Comparison of ENCODE assay signal across 8 cellular contexts in the genomic region with DNA sequence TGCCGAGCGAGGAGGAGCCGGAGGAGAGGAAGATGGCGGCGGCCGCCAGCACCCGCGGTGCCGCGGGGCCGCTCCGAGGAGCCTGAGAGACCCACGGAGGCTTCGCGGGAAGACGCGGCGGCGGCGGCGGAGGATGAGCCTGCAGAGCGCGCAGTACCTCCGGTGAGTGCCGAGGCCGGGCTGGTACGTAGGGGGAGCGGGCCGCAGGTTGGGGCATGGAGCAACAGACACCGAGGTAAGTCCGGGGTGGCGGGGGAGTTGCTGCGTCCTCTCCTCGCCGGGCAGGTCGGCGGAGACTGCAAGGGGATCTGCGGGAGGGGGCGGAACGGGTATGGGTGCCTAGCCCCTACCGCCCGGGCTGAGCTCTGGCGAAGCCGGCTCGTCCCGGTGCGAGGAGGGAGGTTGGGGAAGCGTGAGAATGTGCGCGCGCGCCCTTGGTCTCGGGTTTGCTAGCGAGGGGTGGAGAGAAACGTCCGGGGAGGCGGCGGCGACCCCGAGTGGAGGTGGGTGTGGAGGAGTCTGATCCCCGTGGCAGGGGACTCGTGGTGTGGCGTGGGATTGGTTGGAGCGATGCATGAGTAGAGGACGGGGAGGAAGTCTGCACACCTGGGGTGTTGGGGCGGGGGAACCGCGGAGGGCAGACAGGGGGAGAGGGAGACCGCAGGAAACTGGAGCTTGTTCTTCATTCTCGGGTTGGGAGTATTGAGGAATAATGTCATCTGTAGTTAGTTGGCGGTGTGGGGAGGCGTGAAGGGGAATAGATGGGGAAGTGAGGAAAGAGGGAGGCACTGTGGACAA. TPM values are rescaled to one million over a fixed set of nuclear protein-coding genes. Genes with fewer than 3 reads are reported as not detected.
DNase-seq lines count a peak whose midpoint lies in the region; ATAC-seq and TF ChIP-seq lines count a peak whose summit lies in the region.

A gene with protein sequence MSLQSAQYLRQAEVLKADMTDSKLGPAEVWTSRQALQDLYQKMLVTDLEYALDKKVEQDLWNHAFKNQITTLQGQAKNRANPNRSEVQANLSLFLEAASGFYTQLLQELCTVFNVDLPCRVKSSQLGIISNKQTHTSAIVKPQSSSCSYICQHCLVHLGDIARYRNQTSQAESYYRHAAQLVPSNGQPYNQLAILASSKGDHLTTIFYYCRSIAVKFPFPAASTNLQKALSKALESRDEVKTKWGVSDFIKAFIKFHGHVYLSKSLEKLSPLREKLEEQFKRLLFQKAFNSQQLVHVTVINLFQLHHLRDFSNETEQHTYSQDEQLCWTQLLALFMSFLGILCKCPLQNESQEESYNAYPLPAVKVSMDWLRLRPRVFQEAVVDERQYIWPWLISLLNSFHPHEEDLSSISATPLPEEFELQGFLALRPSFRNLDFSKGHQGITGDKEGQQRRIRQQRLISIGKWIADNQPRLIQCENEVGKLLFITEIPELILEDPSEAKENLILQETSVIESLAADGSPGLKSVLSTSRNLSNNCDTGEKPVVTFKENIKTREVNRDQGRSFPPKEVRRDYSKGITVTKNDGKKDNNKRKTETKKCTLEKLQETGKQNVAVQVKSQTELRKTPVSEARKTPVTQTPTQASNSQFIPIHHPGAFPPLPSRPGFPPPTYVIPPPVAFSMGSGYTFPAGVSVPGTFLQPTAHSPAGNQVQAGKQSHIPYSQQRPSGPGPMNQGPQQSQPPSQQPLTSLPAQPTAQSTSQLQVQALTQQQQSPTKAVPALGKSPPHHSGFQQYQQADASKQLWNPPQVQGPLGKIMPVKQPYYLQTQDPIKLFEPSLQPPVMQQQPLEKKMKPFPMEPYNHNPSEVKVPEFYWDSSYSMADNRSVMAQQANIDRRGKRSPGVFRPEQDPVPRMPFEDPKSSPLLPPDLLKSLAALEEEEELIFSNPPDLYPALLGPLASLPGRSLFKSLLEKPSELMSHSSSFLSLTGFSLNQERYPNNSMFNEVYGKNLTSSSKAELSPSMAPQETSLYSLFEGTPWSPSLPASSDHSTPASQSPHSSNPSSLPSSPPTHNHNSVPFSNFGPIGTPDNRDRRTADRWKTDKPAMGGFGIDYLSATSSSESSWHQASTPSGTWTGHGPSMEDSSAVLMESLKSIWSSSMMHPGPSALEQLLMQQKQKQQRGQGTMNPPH (plus strand): TSS at position 12 of the 798 bp plus-strand sequence. CDS start 122 bp downstream, at position 134.

- H3K27ac Mint-ChIP-seq in CD4-positive, CD25-positive, alpha-beta regulatory T cell: peak within 1 kb of the TSS in 2 of 3 donors; percentile 99 to 100
- H3K27ac Mint-ChIP-seq in T-helper 1 cell treated with Interleukin-12 subunit alpha and Interleukin-12 subunit beta and Interleukin-4 antibody, amounts not matched to agents 30 μg/mL and 1 μg/mL, for 36 hours: peak within 1 kb of the TSS; percentile 99
- peak within 1 kb of the TSS; percentile 95 to 100 (median 99) for H3K27ac Mint-ChIP-seq in immature natural killer cell

- H3K4me3 ChIP-seq in CD4-positive, CD25-positive, alpha-beta regulatory T cell (ENCODE audit: low read depth, low read length): peak within 1 kb of the TSS; percentile 96
- peak within 1 kb of the TSS; percentile 92 for H3K4me3 ChIP-seq in brain microvascular endothelial cell (ENCODE audit: low read depth, low read length)

- peaks cover 0 to 2% (median 0%) of the 10 kb centered on the region in 7 donors for H3K9me3 Mint-ChIP-seq in CD4-positive, CD25-positive, alpha-beta regulatory T cell
- no peaks in the 10 kb centered on the region for H3K9me3 Mint-ChIP-seq in T-helper 1 cell treated with Interleukin-12 subunit alpha and Interleukin-12 subunit beta and Interleukin-4 antibody, amounts not matched to agents 30 μg/mL and 1 μg/mL, for 36 hours
- no peaks in the 10 kb centered on the region for H3K9me3 Mint-ChIP-seq in immature natural killer cell

- peaks cover 9 to 30% (median 15%) of the 10 kb centered on the region in 4 donors for H3K4me1 Mint-ChIP-seq in CD4-positive, CD25-positive, alpha-beta regulatory T cell
- H3K4me1 Mint-ChIP-seq in T-helper 1 cell treated with Interleukin-12 subunit alpha and Interleukin-12 subunit beta and Interleukin-4 antibody, amounts not matched to agents 30 μg/mL and 1 μg/mL, for 36 hours (ENCODE audit: low read depth): peaks cover 20% of the 10 kb centered on the region
- H3K4me1 Mint-ChIP-seq in immature natural killer cell: peaks cover 37 to 39% of the 10 kb centered on the region in 2 donors

- in situ Hi-C loops in brain microvascular endothelial cell (cut with HindIII; ENCODE audit: low pct_ligation_motif_present, low sequenced_read_pairs): no loop called here

- DNase-seq in CD4-positive, CD25-positive, alpha-beta regulatory T cell: peak in 2 of 3 donors; percentile 57 to 62
- DNase-seq in brain microvascular endothelial cell: no peak
- DNase-seq in immature natural killer cell: no peak
- peak; percentile 49 for DNase-seq in stimulated activated CD4-positive, alpha-beta T cell treated with anti-CD3 and anti-CD28 coated beads, Interleukin-12 subunit alpha, Interleukin-12 subunit beta, amount 100 ng/mL, for 4 hours

- no peak for TF ChIP-seq CTCF in brain microvascular endothelial cell (IDR thresholded peaks at IDR 0.05; ENCODE audit: low read depth, low read length, missing control alignments)

- no peaks in the 10 kb centered on the region for H3K36me3 ChIP-seq in CD4-positive, CD25-positive, alpha-beta regulatory T cell (ENCODE audit: control insufficient read depth, insufficient read depth, low read length)
- no peaks in the 10 kb centered on the region for H3K36me3 ChIP-seq in brain microvascular endothelial cell (replicated peaks)

- ATAC-seq in CD4-positive, CD25-positive, alpha-beta regulatory T cell (ENCODE audit: low read depth in 2 of 2): no peak
- ATAC-seq in GM19372 (IDR thresholded peaks at IDR 0.05; ENCODE audit: low read depth, unreplicated experiment) (peak; percentile 14), HG03571 (IDR thresholded peaks at IDR 0.05; ENCODE audit: unreplicated experiment) (peak; percentile 12), GM18520 (IDR thresholded peaks at IDR 0.05; ENCODE audit: unreplicated experiment) (no peak)

- H3K27me3 Mint-ChIP-seq in CD4-positive, CD25-positive, alpha-beta regulatory T cell: peaks cover 8% of the 10 kb centered on the region
- peaks cover 1% of the 10 kb centered on the region for H3K27me3 Mint-ChIP-seq in T-helper 1 cell treated with Interleukin-12 subunit alpha and Interleukin-12 subunit beta and Interleukin-4 antibody, amounts not matched to agents 30 μg/mL and 1 μg/mL, for 36 hours (ENCODE audit: low read depth)
- peaks cover 16 to 22% (median 19%) of the 10 kb centered on the region in 3 donors for H3K27me3 Mint-ChIP-seq in immature natural killer cell (ENCODE audit: low read depth in 3 of 3)

- peak within 1 kb of the TSS; percentile 97 for H3K27ac ChIP-seq in CD4-positive, CD25-positive, alpha-beta regulatory T cell (ENCODE audit: insufficient read depth, low read length, poor library complexity, severe bottlenecking)
- peak within 1 kb of the TSS; percentile 99 for H3K27ac ChIP-seq in brain microvascular endothelial cell

- H3K9me3 ChIP-seq in CD4-positive, CD25-positive, alpha-beta regulatory T cell (ENCODE audit: control insufficient read depth in 2 of 2, low read length in 2 of 2): no peaks in the 10 kb centered on the region

- no peaks in the 10 kb centered on the region for H3K27me3 ChIP-seq in CD4-positive, CD25-positive, alpha-beta regulatory T cell (ENCODE audit: control insufficient read depth, insufficient read depth, low read length)
- H3K27me3 ChIP-seq in brain microvascular endothelial cell (replicated peaks): no peaks in the 10 kb centered on the region

- H3K4me1 ChIP-seq in CD4-positive, CD25-positive, alpha-beta regulatory T cell (ENCODE audit: control insufficient read depth, insufficient read depth, low read length, poor library complexity, severe bottlenecking): peaks cover 58% of the 10 kb centered on the region

- peak within 1 kb of the TSS; percentile 96 to 100 (median 99) for H3K4me3 Mint-ChIP-seq in CD4-positive, CD25-positive, alpha-beta regulatory T cell
- H3K4me3 Mint-ChIP-seq in T-helper 1 cell treated with Interleukin-12 subunit alpha and Interleukin-12 subunit beta and Interleukin-4 antibody, amounts not matched to agents 30 μg/mL and 1 μg/mL, for 36 hours: peak within 1 kb of the TSS; percentile 93
- H3K4me3 Mint-ChIP-seq in immature natural killer cell: peak within 1 kb of the TSS; percentile 95 to 100 (median 99)

- H3K36me3 Mint-ChIP-seq in CD4-positive, CD25-positive, alpha-beta regulatory T cell: no peaks in the 10 kb centered on the region
- peaks cover 7% of the 10 kb centered on the region for H3K36me3 Mint-ChIP-seq in T-helper 1 cell treated with Interleukin-12 subunit alpha and Interleukin-12 subunit beta and Interleukin-4 antibody, amounts not matched to agents 30 μg/mL and 1 μg/mL, for 36 hours (ENCODE audit: low read depth)
- H3K36me3 Mint-ChIP-seq in immature natural killer cell: no peaks in the 10 kb centered on the region

RNA-seq across cellular contexts. Expression of the gene that starts here (rescaled TPM):
- total RNA-seq in CD4-positive, CD25-positive, alpha-beta regulatory T cell: 66.1 TPM
- 10 to 100 TPM; 13.6 to 21.7 (median 21.6) TPM for polyA plus RNA-seq in CD4-positive, CD25-positive, alpha-beta regulatory T cell
- polyA plus RNA-seq in immature natural killer cell: 10 to 100 TPM in 2 of 3 donors, 1 to 10 TPM in 1; 6.4 to 38.5 (median 11.2) TPM

Comparison
In these comparisons a context has a peak if more than half of its experiments do, and no peak if none do; other contexts are left out.
1. ATAC-seq: peak in GM19372 (single experiment) and HG03571 (single experiment); none in CD4-positive, CD25-positive, alpha-beta regulatory T cell (0 of 2) and GM18520 (single experiment).
2. DNase-seq: peak in CD4-positive, CD25-positive, alpha-beta regulatory T cell (2 of 3) and stimulated activated CD4-positive, alpha-beta T cell treated with anti-CD3 and anti-CD28 coated beads, Interleukin-12 subunit alpha, Interleukin-12 subunit beta, amount 100 ng/mL, for 4 hours (single experiment); none in brain microvascular endothelial cell (single experiment) and immature natural killer cell (0 of 3).
3. Peak in every context shown above with its lines, with median percentiles within 50 percentile points of each other: H3K27ac Mint-ChIP-seq and H3K4me3 Mint-ChIP-seq.